ENCODE assay signal across 8 cellular contexts in genomic region chr18:48023334-48024008, GRCh38.
DNase-seq lines count a peak whose midpoint lies in the region; ATAC-seq, FAIRE-seq and TF ChIP-seq lines count a peak whose summit lies in the region.

No MANE protein-coding gene starts in this region.

- H3K27ac ChIP-seq in GM12878 (ENCODE audit: control insufficient read depth, insufficient read depth), result no peak overlapping the region
- no peak overlapping the region for H3K27ac ChIP-seq in vagina

- 25% methylated on average over 9 of the region's 9 CpGs for WGBS in GM12878 (ENCODE audit: insufficient coverage, insufficient replicate concordance, low lambda C conversion rate, missing lambda C conversion rate)

- no peak overlapping the region for H2AFZ ChIP-seq in GM12878 (ENCODE audit: control insufficient read depth, low read depth, low read length)

- POLR2A ChIA-PET in BJ (lab: Charles Lee) (no interaction called here), GM12878 (lab: Charles Lee) (no interaction called here)

- no peaks in the 10 kb centered on the region; the same call in 1 of the 2 replicates for H3K4me1 ChIP-seq in GM12878 (ENCODE audit: control insufficient read depth, insufficient read depth, low read length)
- peaks cover 33% of the 10 kb centered on the region for H3K4me1 ChIP-seq in vagina

- CTCF ChIA-PET in BJ (lab: Yijun Ruan, JAX), result interaction anchor here (0.6 to 3.9 kb wide), 4 partner anchors 241 to 251 kb away, joined by 3 to 38 read pairs (median 14); no protein-coding TSS in a partner anchor
- CTCF ChIA-PET in GM12878 (lab: Yijun Ruan, JAX), result interaction anchor here (2.4 kb wide), 1 partner anchor 252 kb away, joined by 12 read pairs; no protein-coding TSS in a partner anchor

- RAD21 ChIA-PET in GM12878 (lab: Charles Lee; ENCODE audit: unreplicated experiment), result interaction anchor here (1.0 kb wide), 1 partner anchor 251 kb away, joined by 3 read pairs; no protein-coding TSS in a partner anchor

- H3K36me3 ChIP-seq in BJ (ENCODE audit: control insufficient read depth, insufficient read depth, low read length) (no peaks in the 10 kb centered on the region), H7 (replicated peaks; ENCODE audit: control insufficient read depth, insufficient read depth, low read length) (no peaks in the 10 kb centered on the region), GM12878 (ENCODE audit: control insufficient read depth in 2 of 2, insufficient read depth in 2 of 2, low read length in 1 of 2) (no peaks in the 10 kb centered on the region), vagina (no peaks in the 10 kb centered on the region)

- no peaks in the 10 kb centered on the region for H3K9me3 ChIP-seq in GM12878 (replicated peaks; ENCODE audit: control insufficient read depth, insufficient read depth, low read length)
- H3K9me3 ChIP-seq in vagina, result no peaks in the 10 kb centered on the region

- SMC1A ChIA-PET in GM12878 (lab: Charles Lee; ENCODE audit: uncharacterized antibody, unreplicated experiment), result interaction anchor here (1.2 to 1.5 kb wide), 2 partner anchors 12 to 252 kb away, joined by 3 read pairs; no protein-coding TSS in a partner anchor

- in situ Hi-C loops in GM12878 (cut with MboI), result loop anchor here (5.0 kb wide), 1 partner anchor 246 kb away; no protein-coding TSS in a partner anchor

- no peak overlapping the region for H3K9ac ChIP-seq in GM12878 (ENCODE audit: control insufficient read depth, insufficient read depth, low read length)

- H3K4me3 ChIP-seq in BJ (ENCODE audit: low read depth, low read length) (no peak overlapping the region), H7 (ENCODE audit: insufficient read depth, low read depth, low read length) (no peak overlapping the region), GM12878 (no peak overlapping the region), vagina (no peak overlapping the region)

- TF ChIP-seq RAD21 in GM12878 (IDR thresholded peaks at IDR 0.05; ENCODE audit: insufficient read depth, low read depth, low read length), result peak; percentile 41

- no peak for TF ChIP-seq EP300 in GM12878 (IDR thresholded peaks at IDR 0.05; ENCODE audit: borderline replicate concordance in 1 of 2, control insufficient read depth in 1 of 2, low read depth in 2 of 2, low read length in 2 of 2)

- no peak for TF ChIP-seq POLR2A in GM12878 (IDR thresholded peaks at IDR 0.05; ENCODE audit: low read depth, low read length)
- no peak for TF ChIP-seq POLR2A in vagina (IDR thresholded peaks at IDR 0.05)

- DNase-seq in BJ (ENCODE audit: low read depth) (no peak), H7 (peak; percentile 73), NCI-H345 (lab: John Stamatoyannopoulos, UW) (peak; percentile 72), GM12878 (ENCODE audit: low read depth, low spot score) (no peak), kidney tubule cell (ENCODE audit: low spot score) (peak; percentile 95), vagina (ENCODE audit: extremely low spot score in 2 of 2) (no peak), foreskin melanocyte (no peak)

- H3K4me2 ChIP-seq in GM12878 (ENCODE audit: control insufficient read depth, insufficient read depth), result no peak overlapping the region

- H3K79me2 ChIP-seq in GM12878 (ENCODE audit: control insufficient read depth, insufficient read depth, low read length), result no peaks in the 10 kb centered on the region

- FAIRE-seq in GM12878 (lab: Jason Lieb, UNC), result no peak

- peak; percentile 35; the same call in 2 of the 3 replicates for ATAC-seq in GM12878
- no peak for ATAC-seq in GM18867 (IDR thresholded peaks at IDR 0.05; ENCODE audit: unreplicated experiment)

- no TSS peak for BruUV-seq in GM12878 (replicated peaks; lab: Mats Ljungman, UMichigan)

- H3K27me3 ChIP-seq in BJ (ENCODE audit: control insufficient read depth, insufficient read depth, low read length) (peaks cover 23% of the 10 kb centered on the region), H7 (ENCODE audit: control insufficient read depth, insufficient read depth, low read length) (no peaks in the 10 kb centered on the region), GM12878 (replicated peaks in 1 of 2; ENCODE audit: control insufficient read depth in 2 of 2, insufficient read depth in 2 of 2, low read length in 1 of 2) (peaks cover 0 to 2% of the 10 kb centered on the region in 2 experiments; a peak in 1 of 4 replicates), vagina (no peaks in the 10 kb centered on the region)

- intact Hi-C loops in GM12878 (cut with micrococcal nuclease; ENCODE audit: unreplicated experiment), result loop anchor here (5.0 kb wide), 2 partner anchors 91 to 146 kb away; partner anchors contain the start of gene SMAD2
- intact Hi-C loops in vagina (cut with DNase I), result no loop called here

- no peaks in the 10 kb centered on the region for H4K20me1 ChIP-seq in GM12878 (ENCODE audit: control insufficient read depth, insufficient read depth)

- TF ChIP-seq CTCF in BJ (IDR thresholded peaks at IDR 0.05; ENCODE audit: insufficient read depth, low read depth, low read length) (peak; percentile 39; the same call in 1 of the 2 replicates), GM12878 (IDR thresholded peaks at IDR 0.05 in 2 of 3, conservative IDR thresholded peaks at IDR 0.05 in 1 of 3; ENCODE audit: control insufficient read depth in 2 of 3, extremely low read depth in 1 of 3, insufficient read depth in 1 of 3, low read depth in 3 of 3, low read length in 3 of 3) (peak; percentile 20 to 38 (median 30); a peak in 3 of 6 replicates), vagina (IDR thresholded peaks at IDR 0.05) (peak in 2 of 3 experiments; percentile 22 to 31)

TF ChIP-seq in GM12878, 131 proteins besides CTCF, POLR2A, EP300 and RAD21 (continues in another document):
- TF ChIP-seq ATF7 (IDR thresholded peaks at IDR 0.05; ENCODE audit: low read depth) (no peak), TAF1 (IDR thresholded peaks at IDR 0.05; ENCODE audit: borderline replicate concordance, low read depth, low read length) (no peak), STAT3 (IDR thresholded peaks at IDR 0.05; ENCODE audit: low read depth, low read length) (no peak), IRF4 (IDR thresholded peaks at IDR 0.05; ENCODE audit: low read depth, low read length) (no peak), RELB (IDR thresholded peaks at IDR 0.05; ENCODE audit: low read depth) (no peak), EED (IDR thresholded peaks at IDR 0.05; ENCODE audit: low read depth) (no peak), BMI1 (IDR thresholded peaks at IDR 0.05; ENCODE audit: borderline replicate concordance) (no peak), MYC (IDR thresholded peaks at IDR 0.05; ENCODE audit: insufficient read depth, insufficient read length, insufficient replicate concordance, low read length, severe bottlenecking) (no peak), PAX5 (IDR thresholded peaks at IDR 0.05; ENCODE audit: borderline replicate concordance, low read depth, low read length) (no peak), SRF (IDR thresholded peaks at IDR 0.05; ENCODE audit: low read depth in 2 of 2, low read length in 2 of 2) (no peak), REST (IDR thresholded peaks at IDR 0.05; ENCODE audit: low read depth, low read length) (no peak), POU2F2 (IDR thresholded peaks at IDR 0.05; ENCODE audit: borderline replicate concordance, low read depth, low read length) (no peak), EGR1 (IDR thresholded peaks at IDR 0.05; ENCODE audit: borderline replicate concordance in 1 of 2, low read depth in 2 of 2, low read length in 2 of 2) (no peak)

Comparison
In these comparisons a context has a peak if more than half of its experiments do, and no peak if none do; other contexts are left out.
1. DNase-seq: peak in H7 (single experiment), NCI-H345 (single experiment) and kidney tubule cell (single experiment); none in BJ (single experiment), GM12878 (single experiment), vagina (0 of 2) and foreskin melanocyte (single experiment).
2. Peak in every context shown above with its lines, with median percentiles within 50 percentile points of each other: CTCF ChIP-seq.